ENCODE assay signal across 8 cellular contexts in genomic region chr19:1567848-1568227, GRCh38.
DNase-seq lines count a peak whose midpoint lies in the region; ATAC-seq and TF ChIP-seq lines count a peak whose summit lies in the region.

No MANE protein-coding gene starts in this region.

- peaks cover 5% of the 10 kb centered on the region for H3K4me1 Mint-ChIP-seq in T-helper 2 cell treated with Interferon-gamma antibody and Interleukin-4, amounts not matched to agents 5 μg/mL and 100 μg/mL, for 36 hours (ENCODE audit: low read depth)
- H3K4me1 Mint-ChIP-seq in stimulated activated naive B cell treated with anti-CD40 and anti-IgM and Interleukin-4, amounts not matched to agents 10 μg/mL and 1 μg/mL and 100 μg/mL, for 72 hours = peaks cover 3 to 15% of the 10 kb centered on the region in 2 donors

- peak overlapping the region; percentile 71 for H3K4me3 ChIP-seq in fibroblast of pulmonary artery (replicated peaks; ENCODE audit: low read depth, low read length)

- DNase-seq in T-helper 2 cell treated with Interferon-gamma antibody and Interleukin-4, amounts not matched to agents 5 μg/mL and 100 μg/mL, for 36 hours (ENCODE audit: low spot score) = peak; percentile 15
- DNase-seq in T-helper 2 cell = no peak
- DNase-seq in HuH-7.5 (ENCODE audit: low spot score) = peak; percentile 55
- no peak for DNase-seq in fibroblast of pulmonary artery (ENCODE audit: low read depth)
- DNase-seq in stimulated activated naive B cell treated with anti-CD40 and anti-IgM and Interleukin-4, amounts not matched to agents 10 μg/mL and 1 μg/mL and 100 μg/mL, for 72 hours = no peak
- DNase-seq in activated gamma-delta T cell treated with Interleukin-2 at 50 U/mL for 16 hours = no peak
- DNase-seq in superior temporal gyrus (ENCODE audit: extremely low spot score) = no peak
- DNase-seq in cerebellar nuclear complex (lab: John Stamatoyannopoulos, UW) = no peak

- no peak for TF ChIP-seq CTCF in fibroblast of pulmonary artery (IDR thresholded peaks at IDR 0.05; ENCODE audit: low read length, missing control alignments)

- H3K9me3 Mint-ChIP-seq in T-helper 2 cell treated with Interferon-gamma antibody and Interleukin-4, amounts not matched to agents 5 μg/mL and 100 μg/mL, for 36 hours = no peaks in the 10 kb centered on the region
- H3K9me3 Mint-ChIP-seq in stimulated activated naive B cell treated with anti-CD40 and anti-IgM and Interleukin-4, amounts not matched to agents 10 μg/mL and 1 μg/mL and 100 μg/mL, for 72 hours = no peaks in the 10 kb centered on the region

- H3K27me3 Mint-ChIP-seq in T-helper 2 cell treated with Interferon-gamma antibody and Interleukin-4, amounts not matched to agents 5 μg/mL and 100 μg/mL, for 36 hours (ENCODE audit: low read depth) = peaks cover 20% of the 10 kb centered on the region
- H3K27me3 Mint-ChIP-seq in stimulated activated naive B cell treated with anti-CD40 and anti-IgM and Interleukin-4, amounts not matched to agents 10 μg/mL and 1 μg/mL and 100 μg/mL, for 72 hours = peaks cover 11 to 18% of the 10 kb centered on the region in 2 donors

- H3K4me3 Mint-ChIP-seq in T-helper 2 cell treated with Interferon-gamma antibody and Interleukin-4, amounts not matched to agents 5 μg/mL and 100 μg/mL, for 36 hours = no peak overlapping the region
- H3K4me3 Mint-ChIP-seq in stimulated activated naive B cell treated with anti-CD40 and anti-IgM and Interleukin-4, amounts not matched to agents 10 μg/mL and 1 μg/mL and 100 μg/mL, for 72 hours = no peak overlapping the region

- peak; percentile 46 to 55 for ATAC-seq in stimulated activated naive B cell treated with anti-CD40 and anti-IgM and Interleukin-4, amounts not matched to agents 10 μg/mL and 1 μg/mL and 100 μg/mL, for 72 hours (replicated peaks)

- no peaks in the 10 kb centered on the region for H3K36me3 Mint-ChIP-seq in T-helper 2 cell treated with Interferon-gamma antibody and Interleukin-4, amounts not matched to agents 5 μg/mL and 100 μg/mL, for 36 hours (ENCODE audit: low read depth)
- no peaks in the 10 kb centered on the region for H3K36me3 Mint-ChIP-seq in stimulated activated naive B cell treated with anti-CD40 and anti-IgM and Interleukin-4, amounts not matched to agents 10 μg/mL and 1 μg/mL and 100 μg/mL, for 72 hours

- H3K27ac Mint-ChIP-seq in T-helper 2 cell treated with Interferon-gamma antibody and Interleukin-4, amounts not matched to agents 5 μg/mL and 100 μg/mL, for 36 hours = no peak overlapping the region
- H3K27ac Mint-ChIP-seq in stimulated activated naive B cell treated with anti-CD40 and anti-IgM and Interleukin-4, amounts not matched to agents 10 μg/mL and 1 μg/mL and 100 μg/mL, for 72 hours = no peak overlapping the region

Comparison
In these comparisons a context has a peak if more than half of its experiments do, and no peak if none do; other contexts are left out.
1. DNase-seq: peak in T-helper 2 cell treated with Interferon-gamma antibody and Interleukin-4, amounts not matched to agents 5 μg/mL and 100 μg/mL, for 36 hours (single experiment) and HuH-7.5 (single experiment); none in T-helper 2 cell (0 of 5), fibroblast of pulmonary artery (single experiment), stimulated activated naive B cell treated with anti-CD40 and anti-IgM and Interleukin-4, amounts not matched to agents 10 μg/mL and 1 μg/mL and 100 μg/mL, for 72 hours (single experiment), activated gamma-delta T cell treated with Interleukin-2 at 50 U/mL for 16 hours (single experiment), superior temporal gyrus (single experiment) and cerebellar nuclear complex (0 of 2).